8 cellular contexts compared by ENCODE assay signal in genomic region chr14:62117010-62117717, GRCh38.
A peak's percentile ranks its signal among the peaks of the same experiment; 100 is the strongest.
DNase-seq lines count a peak whose midpoint lies in the region; ATAC-seq and TF ChIP-seq lines count a peak whose summit lies in the region.

No MANE protein-coding gene starts in this region.

- peaks cover 5 to 18% (median 8%) of the 10 kb centered on the region in 3 donors for H3K4me1 Mint-ChIP-seq in CD8-positive, alpha-beta memory T cell

- H3K4me3 ChIP-seq in CD8-positive, alpha-beta memory T cell (ENCODE audit: low read length), result peak overlapping the region; percentile 30
- H3K4me3 ChIP-seq in Jurkat, Clone E6-1 (ENCODE audit: low read length), result no peak overlapping the region
- peak overlapping the region; percentile 41 for H3K4me3 ChIP-seq in astrocyte of the cerebellum (ENCODE audit: low read depth, low read length)
- H3K4me3 ChIP-seq in iPS DF 6.9 (ENCODE audit: low read length), result peak overlapping the region; percentile 53; the same call in 1 of the 2 replicates

- peak; percentile 85 for ATAC-seq in GM21447 (IDR thresholded peaks at IDR 0.05; ENCODE audit: unreplicated experiment)
- peak; percentile 86 for ATAC-seq in sciatic nerve

- WGBS in iPS DF 6.9 (ENCODE audit: insufficient coverage, insufficient read length), result no CpG with 5 or more reads among the region's 55 CpGs

- no peak overlapping the region for H3K27ac ChIP-seq in CD8-positive, alpha-beta memory T cell (ENCODE audit: low read depth, low read length)
- no peak overlapping the region for H3K27ac ChIP-seq in iPS DF 6.9 (ENCODE audit: low read length)

- CTCF ChIA-PET in CD8-positive, alpha-beta memory T cell (lab: Charles Lee), result interaction anchor here (1.3 kb wide), 1 partner anchor 10 kb away, joined by 11 read pairs; no protein-coding TSS in a partner anchor

- H3K4me3 Mint-ChIP-seq in CD8-positive, alpha-beta memory T cell, result peak overlapping the region; percentile 55 to 91 (median 71)

- in situ Hi-C loops in astrocyte of the cerebellum (cut with HindIII; ENCODE audit: low sequenced_read_pairs), result no loop called here

- H3K9me3 ChIP-seq in CD8-positive, alpha-beta memory T cell (ENCODE audit: low read length), result no peaks in the 10 kb centered on the region
- H3K9me3 ChIP-seq in iPS DF 6.9 (ENCODE audit: control insufficient read depth, insufficient read depth, low read length), result no peaks in the 10 kb centered on the region

- intact Hi-C loops in sciatic nerve (cut with DNase I), result no loop called here

- peak; percentile 11 to 66 (median 44) for DNase-seq in CD8-positive, alpha-beta memory T cell
- DNase-seq in Jurkat, Clone E6-1 (ENCODE audit: low read depth, low spot score), result peak; percentile 26
- DNase-seq in T-helper 1 cell (peak in 3 of 5 donors; percentile 26 to 40 (median 28)), astrocyte of the cerebellum (ENCODE audit: low read depth) (peak; percentile 45), iPS DF 6.9 (ENCODE audit: low read depth, low spot score) (peak; percentile 86), sciatic nerve (ENCODE audit: low spot score) (peak; percentile 59), cerebellar nuclear complex (lab: John Stamatoyannopoulos, UW) (no peak)

- peaks cover 8% of the 10 kb centered on the region for H3K4me1 ChIP-seq in CD8-positive, alpha-beta memory T cell (ENCODE audit: insufficient read depth, low read length)
- H3K4me1 ChIP-seq in iPS DF 6.9 (ENCODE audit: control insufficient read depth, insufficient read depth, low read length), result peaks cover 1% of the 10 kb centered on the region; the same call in 1 of the 2 replicates

- TF ChIP-seq CTCF in astrocyte of the cerebellum (IDR thresholded peaks at IDR 0.05; ENCODE audit: low read depth, low read length, missing control alignments), result peak; percentile 47

- no peaks in the 10 kb centered on the region for H3K9me3 Mint-ChIP-seq in CD8-positive, alpha-beta memory T cell

- H3K36me3 Mint-ChIP-seq in CD8-positive, alpha-beta memory T cell, result no peaks in the 10 kb centered on the region

- POLR2A ChIA-PET in CD8-positive, alpha-beta memory T cell (lab: Charles Lee), result no interaction called here

- H3K27me3 Mint-ChIP-seq in CD8-positive, alpha-beta memory T cell, result peaks cover 34 to 64% of the 10 kb centered on the region in 2 donors

- peak overlapping the region in 2 of 8 donors; percentile 10 to 27 for H3K27ac Mint-ChIP-seq in CD8-positive, alpha-beta memory T cell

- no peaks in the 10 kb centered on the region for H3K36me3 ChIP-seq in CD8-positive, alpha-beta memory T cell (ENCODE audit: insufficient read depth, low read length)
- no peaks in the 10 kb centered on the region for H3K36me3 ChIP-seq in iPS DF 6.9 (ENCODE audit: control insufficient read depth, insufficient read depth, low read length)

- peaks cover 34% of the 10 kb centered on the region for H3K27me3 ChIP-seq in CD8-positive, alpha-beta memory T cell (ENCODE audit: insufficient read depth, low read length, poor library complexity, severe bottlenecking)
- peaks cover 6% of the 10 kb centered on the region for H3K27me3 ChIP-seq in iPS DF 6.9 (ENCODE audit: control insufficient read depth, insufficient read depth, low read length)

Comparison
In these comparisons a context has a peak if more than half of its experiments do, and no peak if none do; other contexts are left out.
1. DNase-seq: peak in CD8-positive, alpha-beta memory T cell (5 of 5), Jurkat, Clone E6-1 (single experiment), T-helper 1 cell (3 of 5), astrocyte of the cerebellum (single experiment), iPS DF 6.9 (single experiment) and sciatic nerve (single experiment); none in cerebellar nuclear complex (0 of 2).